ENCODE assay signal across 2 cellular contexts in the genomic region with DNA sequence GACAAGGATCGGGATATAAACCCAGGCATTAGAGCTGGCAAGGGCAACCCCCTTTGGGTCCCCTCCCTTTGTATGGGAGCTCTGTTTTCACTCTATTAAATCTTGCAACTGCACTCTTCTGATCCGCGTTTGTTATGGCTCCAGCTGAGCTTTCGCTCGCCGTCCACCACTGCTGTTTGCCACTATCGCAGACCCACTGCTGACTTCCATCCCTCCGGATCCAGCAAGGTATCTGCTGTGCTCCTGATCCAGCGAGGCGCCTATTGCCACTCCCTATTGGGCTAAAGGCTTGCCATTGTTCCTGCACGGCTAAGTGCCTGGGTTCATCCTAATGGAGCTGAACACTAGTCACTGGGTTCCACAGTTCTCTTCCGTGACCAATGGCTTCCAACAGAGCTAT. TPM values are rescaled to one million over a fixed set of nuclear protein-coding genes. Genes with fewer than 3 reads are reported as not detected.
"Had no signal": no experiment of that assay in that cellular context is flagged by ENCODE, and none has a peak within 500 bp of the region (broad histone marks: within the 10 kb centered on the region; RNA-seq: fewer than 3 reads in every experiment).

No MANE protein-coding gene starts in this region.

RNA-seq across cellular contexts. Expression of a gene that starts 59.9 kb away (rescaled TPM):
- total RNA-seq: HFFc6 had no signal
- polyA plus RNA-seq: IMR-90 had no signal
